ENCODE assay signal across 1 cellular context in genomic region chr11:93474122-93474521, GRCh38.
TF ChIP-seq lines count a peak whose summit lies in the region.

No MANE protein-coding gene starts in this region.

TF ChIP-seq in neural cell, 6 proteins besides CTCF, POLR2A, EP300 and RAD21 (continued from another document):
- TF ChIP-seq, protein P1, sequence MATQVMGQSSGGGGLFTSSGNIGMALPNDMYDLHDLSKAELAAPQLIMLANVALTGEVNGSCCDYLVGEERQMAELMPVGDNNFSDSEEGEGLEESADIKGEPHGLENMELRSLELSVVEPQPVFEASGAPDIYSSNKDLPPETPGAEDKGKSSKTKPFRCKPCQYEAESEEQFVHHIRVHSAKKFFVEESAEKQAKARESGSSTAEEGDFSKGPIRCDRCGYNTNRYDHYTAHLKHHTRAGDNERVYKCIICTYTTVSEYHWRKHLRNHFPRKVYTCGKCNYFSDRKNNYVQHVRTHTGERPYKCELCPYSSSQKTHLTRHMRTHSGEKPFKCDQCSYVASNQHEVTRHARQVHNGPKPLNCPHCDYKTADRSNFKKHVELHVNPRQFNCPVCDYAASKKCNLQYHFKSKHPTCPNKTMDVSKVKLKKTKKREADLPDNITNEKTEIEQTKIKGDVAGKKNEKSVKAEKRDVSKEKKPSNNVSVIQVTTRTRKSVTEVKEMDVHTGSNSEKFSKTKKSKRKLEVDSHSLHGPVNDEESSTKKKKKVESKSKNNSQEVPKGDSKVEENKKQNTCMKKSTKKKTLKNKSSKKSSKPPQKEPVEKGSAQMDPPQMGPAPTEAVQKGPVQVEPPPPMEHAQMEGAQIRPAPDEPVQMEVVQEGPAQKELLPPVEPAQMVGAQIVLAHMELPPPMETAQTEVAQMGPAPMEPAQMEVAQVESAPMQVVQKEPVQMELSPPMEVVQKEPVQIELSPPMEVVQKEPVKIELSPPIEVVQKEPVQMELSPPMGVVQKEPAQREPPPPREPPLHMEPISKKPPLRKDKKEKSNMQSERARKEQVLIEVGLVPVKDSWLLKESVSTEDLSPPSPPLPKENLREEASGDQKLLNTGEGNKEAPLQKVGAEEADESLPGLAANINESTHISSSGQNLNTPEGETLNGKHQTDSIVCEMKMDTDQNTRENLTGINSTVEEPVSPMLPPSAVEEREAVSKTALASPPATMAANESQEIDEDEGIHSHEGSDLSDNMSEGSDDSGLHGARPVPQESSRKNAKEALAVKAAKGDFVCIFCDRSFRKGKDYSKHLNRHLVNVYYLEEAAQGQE (IDR thresholded peaks at IDR 0.05; ENCODE audit: borderline replicate concordance) = no peak
- TF ChIP-seq POLR2AphosphoS5 (IDR thresholded peaks at IDR 0.05) = no peak
